ENCODE assay signal across 28 cellular contexts in genomic region chr7:14449291-14449690, GRCh38.
"Had no signal": no experiment of that assay in that cellular context is flagged by ENCODE, and none has a peak within 500 bp of the region (broad histone marks: within the 10 kb centered on the region; RNA-seq: fewer than 3 reads in every experiment).

No MANE protein-coding gene starts in this region.

- H3K4me1 Mint-ChIP-seq: nephron progenitor cell, neural progenitor cell had no signal

- H3K27ac Mint-ChIP-seq: naive thymus-derived CD8-positive, alpha-beta T cell; natural killer cell treated with Interleukin-12 subunit alpha and Interleukin-12 subunit beta and Interleukin-15 and Interleukin-18, amount 100 ng/mL, for 72 hours; nephron progenitor cell; neural progenitor cell; progenitor cell of endocrine pancreas; stimulated activated effector memory CD8-positive, alpha-beta T cell treated with anti-CD3 and anti-CD28 coated beads, Interleukin-12 subunit alpha, Interleukin-12 subunit beta, amount 100 ng/mL, for 72 hours; stimulated activated naive B cell treated with anti-CD40 and anti-IgM and Interleukin-4, amounts not matched to agents 10 μg/mL and 1 μg/mL and 100 μg/mL, for 72 hours; stimulated activated naive CD8-positive, alpha-beta T cell treated with anti-CD3 and anti-CD28 coated beads, Interleukin-15, Interleukin-2, amounts not matched to agents 100 ng/mL and 50 ng/mL, for 24 hours; type B pancreatic cell had no signal

- H3K4me3 Mint-ChIP-seq: naive thymus-derived CD8-positive, alpha-beta T cell; natural killer cell treated with Interleukin-12 subunit alpha and Interleukin-12 subunit beta and Interleukin-15 and Interleukin-18, amount 100 ng/mL, for 72 hours; nephron progenitor cell; neural progenitor cell; stimulated activated effector memory CD8-positive, alpha-beta T cell treated with anti-CD3 and anti-CD28 coated beads, Interleukin-12 subunit alpha, Interleukin-12 subunit beta, amount 100 ng/mL, for 72 hours; stimulated activated naive B cell treated with anti-CD40 and anti-IgM and Interleukin-4, amounts not matched to agents 10 μg/mL and 1 μg/mL and 100 μg/mL, for 72 hours; stimulated activated naive CD8-positive, alpha-beta T cell treated with anti-CD3 and anti-CD28 coated beads, Interleukin-15, Interleukin-2, amounts not matched to agents 100 ng/mL and 50 ng/mL, for 24 hours; type B pancreatic cell had no signal

- DNase-seq: naive thymus-derived CD8-positive, alpha-beta T cell; nephron progenitor cell; occipital lobe; ovary; posterior cingulate gyrus; psoas muscle; right cardiac atrium; right lobe of liver; sigmoid colon; small intestine; stimulated activated CD4-positive, alpha-beta T cell treated with anti-CD3 and anti-CD28 coated beads, Interleukin-15, amount 100 ng/mL, for 24 hours; stimulated activated CD4-positive, alpha-beta T cell treated with anti-CD3 and anti-CD28 coated beads, Interleukin-2, amount 100 ng/mL, for 24 hours; stimulated activated CD4-positive, alpha-beta T cell treated with anti-CD3 and anti-CD28 coated beads, Interleukin-2, amount 100 ng/mL, for 48 hours; stimulated activated CD4-positive, alpha-beta T cell treated with anti-CD3 and anti-CD28 coated beads, Interleukin-4, amount 100 ng/mL, for 24 hours; stimulated activated naive B cell treated with anti-CD40 and anti-IgM and Interleukin-4, amounts not matched to agents 10 μg/mL and 1 μg/mL and 100 μg/mL, for 72 hours; stimulated activated naive CD4-positive, alpha-beta T cell treated with Interleukin-2 at 50 U/mL for 16 hours; stomach; testis; tibial artery; transverse colon; upper lobe of right lung; uterus had no signal

- H3K36me3 Mint-ChIP-seq: naive thymus-derived CD8-positive, alpha-beta T cell; natural killer cell treated with Interleukin-12 subunit alpha and Interleukin-12 subunit beta and Interleukin-15 and Interleukin-18, amount 100 ng/mL, for 72 hours; stimulated activated effector memory CD8-positive, alpha-beta T cell treated with anti-CD3 and anti-CD28 coated beads, Interleukin-12 subunit alpha, Interleukin-12 subunit beta, amount 100 ng/mL, for 72 hours; stimulated activated naive B cell treated with anti-CD40 and anti-IgM and Interleukin-4, amounts not matched to agents 10 μg/mL and 1 μg/mL and 100 μg/mL, for 72 hours; type B pancreatic cell had no signal

- H3K27me3 Mint-ChIP-seq: naive thymus-derived CD8-positive, alpha-beta T cell; natural killer cell treated with Interleukin-12 subunit alpha and Interleukin-12 subunit beta and Interleukin-15 and Interleukin-18, amount 100 ng/mL, for 72 hours; stimulated activated naive B cell treated with anti-CD40 and anti-IgM and Interleukin-4, amounts not matched to agents 10 μg/mL and 1 μg/mL and 100 μg/mL, for 72 hours; stimulated activated naive CD8-positive, alpha-beta T cell treated with anti-CD3 and anti-CD28 coated beads, Interleukin-15, Interleukin-2, amounts not matched to agents 100 ng/mL and 50 ng/mL, for 24 hours; type B pancreatic cell had no signal

- H3K9me3 Mint-ChIP-seq: naive thymus-derived CD8-positive, alpha-beta T cell; nephron progenitor cell; neural progenitor cell; stimulated activated effector memory CD8-positive, alpha-beta T cell treated with anti-CD3 and anti-CD28 coated beads, Interleukin-12 subunit alpha, Interleukin-12 subunit beta, amount 100 ng/mL, for 72 hours; stimulated activated naive CD8-positive, alpha-beta T cell treated with anti-CD3 and anti-CD28 coated beads, Interleukin-15, Interleukin-2, amounts not matched to agents 100 ng/mL and 50 ng/mL, for 24 hours had no signal
